In the genomic region with DNA sequence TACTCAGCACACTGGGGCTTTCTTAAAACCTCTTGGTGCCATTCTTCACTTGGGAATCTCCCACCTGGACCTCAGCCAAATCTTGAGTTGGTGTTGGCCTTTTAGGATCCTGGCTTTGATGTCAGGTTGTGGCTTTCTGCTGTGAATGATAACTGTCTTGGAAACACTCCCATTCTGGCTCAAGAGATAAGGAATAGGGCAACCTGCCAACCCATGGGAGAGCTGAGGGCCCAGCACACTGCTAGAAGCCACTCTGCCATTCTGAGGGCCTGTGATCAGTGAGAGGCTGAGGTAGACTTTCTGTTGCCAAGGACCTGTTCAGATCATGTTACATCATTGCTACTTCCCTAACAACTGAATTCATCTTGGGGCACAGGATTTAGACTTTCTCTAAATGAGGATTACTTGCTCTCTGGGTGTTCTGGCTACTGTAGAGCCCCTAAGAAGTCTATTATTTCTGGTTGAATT, we compare ENCODE assay signal across 9 cellular contexts. TPM values are rescaled to one million over a fixed set of nuclear protein-coding genes. Genes with fewer than 3 reads are reported as not detected.
DNase-seq lines count a peak whose midpoint lies in the region; ATAC-seq and TF ChIP-seq lines count a peak whose summit lies in the region.
"Had no signal": no experiment of that assay in that cellular context is flagged by ENCODE, and none has a peak within 500 bp of the region (broad histone marks: within the 10 kb centered on the region; RNA-seq: fewer than 3 reads in every experiment).

No MANE protein-coding gene starts in this region.

- H3K4me1 Mint-ChIP-seq in immature natural killer cell: no peaks in the 10 kb centered on the region

- H3K27ac ChIP-seq in colonic mucosa (no peak overlapping the region), caudate nucleus (ENCODE audit: low read depth, low read length) (no peak overlapping the region)
- H3K27ac ChIP-seq: HL-60 had no signal

- peak; percentile 43 for DNase-seq in MV-4-11 (lab: John Stamatoyannopoulos, UW)
- peak; percentile 76 for DNase-seq in colonic mucosa
- no peak for DNase-seq in immature natural killer cell
- DNase-seq in NCI-H1694 treated with DMSO at 0.1 percent for 48 hours (lab: John Stamatoyannopoulos, UW): no peak
- DNase-seq in nucleus accumbens (lab: John Stamatoyannopoulos, UW): no peak
- DNase-seq in caudate nucleus (lab: John Stamatoyannopoulos, UW): no peak

- peak; percentile 45 for ATAC-seq in GM18505 (IDR thresholded peaks at IDR 0.05; ENCODE audit: unreplicated experiment)
- ATAC-seq in GM21717 (IDR thresholded peaks at IDR 0.05; ENCODE audit: unreplicated experiment): peak; percentile 54

- no peak overlapping the region for H3K4me3 ChIP-seq in colonic mucosa

- no peaks in the 10 kb centered on the region for H3K9me3 ChIP-seq in colonic mucosa

- H3K27me3 ChIP-seq in colonic mucosa: no peaks in the 10 kb centered on the region

- no peak for TF ChIP-seq CTCF in colonic mucosa (IDR thresholded peaks at IDR 0.05)

- peaks cover 0 to 1% (median 0%) of the 10 kb centered on the region in 3 donors for H3K27me3 Mint-ChIP-seq in immature natural killer cell (ENCODE audit: low read depth in 3 of 3)

- peaks cover 0 to 8% (median 7%) of the 10 kb centered on the region in 3 donors for H3K36me3 Mint-ChIP-seq in immature natural killer cell

- H3K4me3 Mint-ChIP-seq in immature natural killer cell: no peak overlapping the region

- peaks cover 6% of the 10 kb centered on the region for H3K4me1 ChIP-seq in colonic mucosa

- H3K9me3 Mint-ChIP-seq in immature natural killer cell: no peaks in the 10 kb centered on the region

- no peak overlapping the region for H3K9ac ChIP-seq in colonic mucosa (ENCODE audit: low read depth in 2 of 2, low read length in 2 of 2)

- intact Hi-C loops in colonic mucosa (cut with DNase I): no loop called here

- no peak for TF ChIP-seq POLR2A in GM18505 (IDR thresholded peaks at IDR 0.05; ENCODE audit: borderline replicate concordance, extremely low read depth, insufficient read depth, insufficient read length)

- H3K27ac Mint-ChIP-seq in immature natural killer cell: no peak overlapping the region

- H3K36me3 ChIP-seq in colonic mucosa: no peaks in the 10 kb centered on the region

RNA-seq across cellular contexts. Expression of gene TTC39A, which starts 45.8 kb away (rescaled TPM):
- total RNA-seq in colonic mucosa: 100 to 1,000 TPM in 1 of 2 donors, 10 to 100 TPM in 1; 95.2 to 148 TPM
- polyA plus RNA-seq in immature natural killer cell: not detected

RNA-seq across cellular contexts. Expression of gene RNF11, which starts 48.4 kb away (rescaled TPM):
- total RNA-seq in colonic mucosa: 100 to 1,000 TPM in 1 of 2 donors, 10 to 100 TPM in 1; 46.8 to 104 TPM
- polyA plus RNA-seq in immature natural killer cell: 10 to 100 TPM; 32.7 to 52.4 (median 38.0) TPM

Comparison
In these comparisons a context has a peak if more than half of its experiments do, and no peak if none do; other contexts are left out.
1. DNase-seq: peak in MV-4-11 (single experiment) and colonic mucosa (single experiment); none in immature natural killer cell (0 of 3), NCI-H1694 treated with DMSO at 0.1 percent for 48 hours (single experiment), nucleus accumbens (0 of 56) and caudate nucleus (0 of 61).